In genomic region chr17:752002-752619, GRCh38 we compare ENCODE assay signal across 8 cellular contexts. TPM values are rescaled to one million over a fixed set of nuclear protein-coding genes. Genes with fewer than 3 reads are reported as not detected.
DNase-seq lines count a peak whose midpoint lies in the region; ATAC-seq lines count a peak whose summit lies in the region.

GEMIN4 (minus strand) TSS chr17:752264; CDS start chr17:752142, 122 bp downstream.

- H3K27me3 ChIP-seq in endocrine pancreas (ENCODE audit: control insufficient read depth, insufficient read depth, low read length) (no peaks in the 10 kb centered on the region), mesendoderm (ENCODE audit: insufficient read depth, low read length, poor library complexity) (no peaks in the 10 kb centered on the region)

- H3K9ac ChIP-seq in endocrine pancreas (ENCODE audit: control insufficient read depth, insufficient read depth, low read length) (peak within 1 kb of the TSS; percentile 73), mesendoderm (ENCODE audit: low read length) (peak within 1 kb of the TSS; percentile 85)

- peak within 1 kb of the TSS; percentile 95 for H3K56ac ChIP-seq in mesendoderm (ENCODE audit: low read length)

- H3K79me2 ChIP-seq in mesendoderm (ENCODE audit: control insufficient read depth, insufficient read depth, low read length): peaks cover 31% of the 10 kb centered on the region

- H3K4ac ChIP-seq in mesendoderm (ENCODE audit: low read depth, low read length): peak within 1 kb of the TSS; percentile 95

- ATAC-seq in GM19438 (IDR thresholded peaks at IDR 0.05; ENCODE audit: low read depth, unreplicated experiment) (peak; percentile 79), HG03571 (IDR thresholded peaks at IDR 0.05; ENCODE audit: unreplicated experiment) (peak; percentile 74)

- H3K18ac ChIP-seq in mesendoderm (ENCODE audit: low read length): peak within 1 kb of the TSS; percentile 94

- DNase-seq in COLO668 (lab: John Stamatoyannopoulos, UW; ENCODE audit: unreplicated experiment): peak; percentile 91
- peak; percentile 63 for DNase-seq in NK-92 (lab: John Stamatoyannopoulos, UW; ENCODE audit: unreplicated experiment)
- peak; percentile 95 to 99 (median 99) for DNase-seq in activated CD8-positive, alpha-beta memory T cell treated with anti-CD3 and anti-CD28 coated beads for 48 hours (ENCODE audit: low read depth in 2 of 3, low spot score in 2 of 3)
- peak; percentile 94 for DNase-seq in mesendoderm
- peak; percentile 98 for DNase-seq in stimulated activated CD8-positive, alpha-beta memory T cell treated with anti-CD3 and anti-CD28 coated beads, Interleukin-12 subunit alpha, Interleukin-12 subunit beta, amount 100 ng/mL, for 4 hours (ENCODE audit: low read depth)

- H3K4me3 ChIP-seq in endocrine pancreas (ENCODE audit: control insufficient read depth, insufficient read depth, low read length) (peak within 1 kb of the TSS; percentile 46), mesendoderm (ENCODE audit: low read length) (peak within 1 kb of the TSS; percentile 65)

- no peak within 1 kb of the TSS for H2AK5ac ChIP-seq in mesendoderm (ENCODE audit: low read length)

- no peak within 1 kb of the TSS for H4K5ac ChIP-seq in mesendoderm (ENCODE audit: low read length)

- H2BK15ac ChIP-seq in mesendoderm (replicated peaks; ENCODE audit: low read depth): no peak within 1 kb of the TSS

- H3K4me1 ChIP-seq in endocrine pancreas (ENCODE audit: control insufficient read depth, insufficient read depth, low read length): no peaks in the 10 kb centered on the region
- peaks cover 2% of the 10 kb centered on the region for H3K4me1 ChIP-seq in mesendoderm (ENCODE audit: control insufficient read depth, low read depth, low read length)

- peak within 1 kb of the TSS; percentile 90 for H3K23ac ChIP-seq in mesendoderm (ENCODE audit: low read length)

- H2BK5ac ChIP-seq in mesendoderm (ENCODE audit: low read length): peak within 1 kb of the TSS; percentile 70

- peak within 1 kb of the TSS; percentile 53 for H3K4me2 ChIP-seq in mesendoderm (ENCODE audit: low read length)

- H3K36me3 ChIP-seq in endocrine pancreas (ENCODE audit: control insufficient read depth, insufficient read depth, low read length): no peaks in the 10 kb centered on the region
- H3K36me3 ChIP-seq in mesendoderm (ENCODE audit: control insufficient read depth, insufficient read depth, low read length): peaks cover 6% of the 10 kb centered on the region

- H3K27ac ChIP-seq in mesendoderm (ENCODE audit: low read depth, low read length): no peak within 1 kb of the TSS

- no CpG with 5 or more reads among the region's 87 CpGs for WGBS in mesendoderm (ENCODE audit: extremely low coverage, insufficient coverage, low lambda C conversion rate)

- peak within 1 kb of the TSS; percentile 58 for H4K8ac ChIP-seq in mesendoderm (ENCODE audit: low read depth, low read length)

- no peak within 1 kb of the TSS for H2BK120ac ChIP-seq in mesendoderm (ENCODE audit: low read depth, low read length)

- H3K9me3 ChIP-seq in endocrine pancreas (ENCODE audit: control insufficient read depth, low read length): no peaks in the 10 kb centered on the region

- H3K79me1 ChIP-seq in mesendoderm (ENCODE audit: low read length): peaks cover 12% of the 10 kb centered on the region

RNA-seq across cellular contexts. Expression of gene GEMIN4, which starts in this region (rescaled TPM):
- 34.4 TPM for polyA plus RNA-seq in mesendoderm (2013, experiment 1 of 2)
- polyA plus RNA-seq in mesendoderm (2013, experiment 2 of 2): 31.4 TPM
